ENCODE assay signal across 8 cellular contexts in the genomic region with DNA sequence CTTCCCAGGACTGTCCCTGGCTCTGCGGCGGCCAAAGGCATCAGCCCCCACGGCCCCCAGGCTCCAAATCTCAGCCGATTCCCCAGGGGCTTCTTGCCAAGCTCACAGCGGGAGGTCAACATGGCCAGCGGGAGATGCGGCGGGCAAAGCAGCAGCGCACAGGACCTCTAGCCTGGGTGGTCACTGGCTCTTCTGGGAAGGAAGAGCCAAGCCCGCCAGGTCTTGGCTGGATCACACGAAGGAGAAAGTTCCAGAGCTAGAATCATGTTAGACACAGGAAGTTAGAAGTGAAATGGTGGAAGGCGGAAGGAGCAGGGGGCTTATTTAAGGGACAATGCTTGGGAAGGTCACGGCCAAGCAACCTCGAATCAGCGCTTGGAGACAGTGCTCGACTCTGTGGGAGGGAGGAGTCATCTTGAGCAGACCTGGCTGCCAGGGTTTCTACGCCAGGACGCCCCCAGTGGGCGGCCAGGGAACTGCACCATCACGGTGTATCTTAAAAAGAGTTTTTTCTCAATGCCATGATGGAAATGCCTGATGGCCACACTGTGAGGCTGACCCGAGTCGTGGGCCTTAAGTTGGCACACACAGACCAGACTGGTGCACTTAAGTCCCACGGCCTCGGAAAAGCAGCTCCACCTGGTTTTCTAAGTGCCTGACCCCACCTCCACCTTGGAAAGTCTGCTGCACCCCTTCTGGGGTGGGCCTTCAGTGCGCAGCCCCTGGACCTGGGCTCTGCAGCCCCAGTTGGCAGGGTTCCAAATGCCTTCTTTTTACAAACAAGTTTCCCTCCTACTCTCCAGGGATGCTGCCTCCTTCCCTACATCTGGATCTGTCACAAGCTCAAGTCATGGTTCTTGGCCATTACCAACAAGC. TPM values are rescaled to one million over a fixed set of nuclear protein-coding genes. Genes with fewer than 3 reads are reported as not detected.
A peak's percentile ranks its signal among the peaks of the same experiment; 100 is the strongest.
DNase-seq lines count a peak whose midpoint lies in the region; ATAC-seq, FAIRE-seq and TF ChIP-seq lines count a peak whose summit lies in the region.

No MANE protein-coding gene starts in this region.

- no peaks in the 10 kb centered on the region for H3K27me3 Mint-ChIP-seq in effector memory CD8-positive, alpha-beta T cell
- H3K27me3 Mint-ChIP-seq in mesothelial cell of epicardium (ENCODE audit: low read depth), result no peaks in the 10 kb centered on the region

- no peak overlapping the region for H3K4me2 ChIP-seq in A549

- H3K36me3 Mint-ChIP-seq in effector memory CD8-positive, alpha-beta T cell (ENCODE audit: insufficient read depth), result peaks cover 63% of the 10 kb centered on the region
- H3K36me3 Mint-ChIP-seq in mesothelial cell of epicardium, result peaks cover 7% of the 10 kb centered on the region

- 30% methylated on average over 16 of the region's 25 CpGs for WGBS in A549 (ENCODE audit: missing lambda C conversion rate)

- POLR2A ChIA-PET in A549 (lab: Yijun Ruan, JAX), result no interaction called here

- H3K9me3 Mint-ChIP-seq in effector memory CD8-positive, alpha-beta T cell, result no peaks in the 10 kb centered on the region
- H3K9me3 Mint-ChIP-seq in mesothelial cell of epicardium, result no peaks in the 10 kb centered on the region

- FAIRE-seq in A549 (lab: Jason Lieb, UNC) (no peak), GM18507 (lab: Jason Lieb, UNC) (peak; percentile 73)

- peak overlapping the region; percentile 19 to 83 for H3K27ac Mint-ChIP-seq in effector memory CD8-positive, alpha-beta T cell
- H3K27ac Mint-ChIP-seq in mesothelial cell of epicardium, result peak overlapping the region; percentile 13

- peak; percentile 45 for TF ChIP-seq CTCF in A549 (IDR thresholded peaks at IDR 0.05)
- TF ChIP-seq CTCF in mesothelial cell of epicardium (IDR thresholded peaks at IDR 0.05; ENCODE audit: unreplicated experiment), result peak; percentile 98

- H3K27ac ChIP-seq in A549, result no peak overlapping the region

- H3K9me3 ChIP-seq in A549, result no peaks in the 10 kb centered on the region

- H3K4me3 ChIP-seq in A549, result no peak overlapping the region

- H3K4me3 Mint-ChIP-seq in effector memory CD8-positive, alpha-beta T cell, result no peak overlapping the region
- no peak overlapping the region for H3K4me3 Mint-ChIP-seq in mesothelial cell of epicardium

- peak; percentile 51 to 77 for ATAC-seq in A549
- ATAC-seq in effector memory CD8-positive, alpha-beta T cell (replicated peaks), result peak; percentile 86
- ATAC-seq in GM21381 (IDR thresholded peaks at IDR 0.05; ENCODE audit: unreplicated experiment), result no peak

- peak; percentile 17 to 27; a peak in 1 of 5 replicates for TF ChIP-seq RAD21 in A549 (conservative IDR thresholded peaks at IDR 0.05 in 1 of 2, IDR thresholded peaks at IDR 0.05 in 1 of 2)

- no peak for TF ChIP-seq EP300 in A549 (IDR thresholded peaks at IDR 0.05)

- CTCF ChIA-PET in A549 (lab: Yijun Ruan, JAX), result interaction anchor here (0.5 to 2.4 kb wide), 20 partner anchors 8 to 1140 kb away, joined by 3 to 7 read pairs (median 4); a partner anchor contains a TSS

- DNase-seq in A549 (ENCODE audit: low read depth in 1 of 2, low spot score in 1 of 2) (peak; percentile 74 to 82), GM18507 (ENCODE audit: extremely low spot score, insufficient read length, low read depth) (peak; percentile 71), NCI-H510A treated with DMSO at 0.1 percent for 48 hours (lab: John Stamatoyannopoulos, UW) (peak; percentile 56), mesothelial cell of epicardium (ENCODE audit: low spot score in 2 of 2, unreplicated experiment in 2 of 2) (peak; percentile 55 to 81)
- peak; percentile 47 to 54 for DNase-seq in activated CD8-positive, alpha-beta memory T cell treated with anti-CD3 and anti-CD28 coated beads for 4 hours (ENCODE audit: low read depth in 2 of 2)
- DNase-seq in effector memory CD8-positive, alpha-beta T cell, result peak; percentile 64 to 73 (median 68)
- peak; percentile 22 to 44 for DNase-seq in stimulated activated CD8-positive, alpha-beta memory T cell treated with anti-CD3 and anti-CD28 coated beads, Interleukin-4, amount 100 ng/mL, for 1 hour (ENCODE audit: low read depth in 2 of 2, low spot score in 1 of 2)

- H3K4me1 Mint-ChIP-seq in effector memory CD8-positive, alpha-beta T cell (ENCODE audit: low read depth in 2 of 2), result peaks cover 3 to 10% of the 10 kb centered on the region in 2 donors
- peaks cover 16% of the 10 kb centered on the region for H3K4me1 Mint-ChIP-seq in mesothelial cell of epicardium

- TF ChIP-seq POLR2A in A549 (IDR thresholded peaks at IDR 0.05; ENCODE audit: low read length), result no peak

- no peaks in the 10 kb centered on the region for H3K4me1 ChIP-seq in A549

TF ChIP-seq in A549, 52 proteins besides CTCF, POLR2A, EP300 and RAD21:
- TF ChIP-seq FOSL2 (IDR thresholded peaks at IDR 0.05), result no peak
- no peak for TF ChIP-seq FOSL2 (CRISPR knock-in tag; IDR thresholded peaks at IDR 0.05)
- TF ChIP-seq POLR2AphosphoS2 (conservative IDR thresholded peaks at IDR 0.05; ENCODE audit: low read length), result 0 out of 2 replicates have a peak, but pooled peaks have one; percentile 44
- no peak for TF ChIP-seq NR3C1 (IDR thresholded peaks at IDR 0.05)
- no peak for TF ChIP-seq NPAS2 (CRISPR knock-in tag; IDR thresholded peaks at IDR 0.05; ENCODE audit: borderline replicate concordance)
- TF ChIP-seq MAZ (IDR thresholded peaks at IDR 0.05; ENCODE audit: borderline replicate concordance, low read depth, low read length), result no peak
- no peak for TF ChIP-seq ZC3H11A (IDR thresholded peaks at IDR 0.05)

RNA-seq across cellular contexts. Expression of a gene that starts 29.3 kb away (rescaled TPM):
- polyA plus RNA-seq in A549 (2011; rRNA removed) (5.6 and 8.1 TPM in 2 replicates), A549 (2017; fragmentation: RNase III; extraction: RNeasy Plus Mini Kit Qiagen cat#74134 plus additional on column Dnase treatment) (11.1 to 12.8 TPM (median 12.6 TPM) in 3 replicates)
- polyA plus RNA-seq in A549 (2012; cell fraction: cytosol; rRNA removed), result 15.8 and 21.1 TPM in 2 replicates
- polyA plus RNA-seq in A549 (2012; cell fraction: nucleus; rRNA removed), result 22.9 and 26.1 TPM in 2 replicates
- polyA minus RNA-seq in A549 (2011; rRNA and poly(A)+ RNA removed), result 6.4 TPM in 2 replicates
- 20.7 to 23.3 TPM (median 20.9 TPM) in 3 replicates for total RNA-seq in mesothelial cell of epicardium

RNA-seq across cellular contexts. Expression of a gene that starts 29.5 kb away (rescaled TPM):
- polyA plus RNA-seq in A549 (2011; rRNA removed) (22.2 and 27.2 TPM in 2 replicates), A549 (2017; fragmentation: RNase III; extraction: RNeasy Plus Mini Kit Qiagen cat#74134 plus additional on column Dnase treatment) (30.9 to 34.9 TPM (median 31.4 TPM) in 3 replicates)
- 33.9 and 44.1 TPM in 2 replicates for polyA plus RNA-seq in A549 (2012; cell fraction: cytosol; rRNA removed)
- polyA plus RNA-seq in A549 (2012; cell fraction: nucleus; rRNA removed), result 31.1 and 35.7 TPM in 2 replicates
- 20.4 and 22.9 TPM in 2 replicates for polyA minus RNA-seq in A549 (2011; rRNA and poly(A)+ RNA removed)
- 52.7 to 56.0 TPM (median 53.7 TPM) in 3 replicates for total RNA-seq in mesothelial cell of epicardium

RNA-seq across cellular contexts. Expression of a gene that starts 52.9 kb away (rescaled TPM):
- polyA plus RNA-seq in A549 (2011; rRNA removed), result 0.10 and 0.13 TPM in 2 replicates
- polyA plus RNA-seq in A549 (2012; cell fraction: cytosol; rRNA removed), result 0.22 and 0.25 TPM in 2 replicates
- polyA plus RNA-seq in A549 (2012; cell fraction: nucleus; rRNA removed), result 2.5 TPM in 2 replicates
- polyA plus RNA-seq in A549 (2017; fragmentation: RNase III; extraction: RNeasy Plus Mini Kit Qiagen cat#74134 plus additional on column Dnase treatment), result 0.17 to 0.24 TPM (median 0.21 TPM) in 3 replicates
- polyA minus RNA-seq in A549 (2011; rRNA and poly(A)+ RNA removed), result 0.12 and 0.19 TPM in 2 replicates
- 2.5 to 3.1 TPM (median 2.8 TPM) in 3 replicates for total RNA-seq in mesothelial cell of epicardium
